ENCODE assay signal across 17 cellular contexts in the genomic region with DNA sequence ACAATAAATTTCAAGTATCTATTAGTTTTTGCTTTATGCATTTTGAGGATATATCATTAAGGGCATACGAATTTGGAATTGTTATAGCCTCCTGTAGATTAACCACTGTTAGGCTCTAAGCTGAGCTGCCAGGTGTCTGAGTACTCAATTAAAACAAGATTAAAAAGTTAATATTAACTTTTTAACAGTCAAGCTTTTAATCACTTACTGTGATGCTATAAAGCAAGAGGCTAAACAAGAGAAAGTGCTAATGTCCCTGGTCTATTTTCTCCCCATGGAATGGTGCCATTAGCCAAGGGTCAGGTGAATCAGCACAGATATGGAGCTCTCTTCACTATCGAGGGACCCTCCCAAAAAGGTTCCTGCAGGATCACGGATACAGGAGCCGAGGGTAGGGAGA. TPM values are rescaled to one million over a fixed set of nuclear protein-coding genes. Genes with fewer than 3 reads are reported as not detected.
DNase-seq lines count a peak whose midpoint lies in the region; ATAC-seq, FAIRE-seq and TF ChIP-seq lines count a peak whose summit lies in the region.
"Had no signal": no experiment of that assay in that cellular context is flagged by ENCODE, and none has a peak within 500 bp of the region (broad histone marks: within the 10 kb centered on the region; RNA-seq: fewer than 3 reads in every experiment).

No MANE protein-coding gene starts in this region.

- CTCF ChIA-PET in HepG2 (lab: Yijun Ruan, JAX; ENCODE audit: low intra/inter-chr PET ratio, low total read pairs) = no interaction called here

- H4K20me1 ChIP-seq in HepG2 (ENCODE audit: insufficient read depth, low read length) = no peaks in the 10 kb centered on the region

- H4K91ac ChIP-seq in neuronal stem cell (ENCODE audit: low read depth, low read length, poor library complexity) = no peak overlapping the region

- H2BK12ac ChIP-seq in neuronal stem cell (ENCODE audit: low read length) = no peak overlapping the region

- ATAC-seq in HepG2 = no peak
- no peak for ATAC-seq in right lobe of liver
- ATAC-seq in GM21367 (IDR thresholded peaks at IDR 0.05; ENCODE audit: unreplicated experiment) = no peak
- ATAC-seq in HG03159 (IDR thresholded peaks at IDR 0.05; ENCODE audit: unreplicated experiment) = no peak
- ATAC-seq in GM18505 (IDR thresholded peaks at IDR 0.05; ENCODE audit: unreplicated experiment) = no peak
- ATAC-seq: GM12878 had no signal

- no peak overlapping the region for H3K4ac ChIP-seq in neuronal stem cell (ENCODE audit: low read length)

- FAIRE-seq in HepG2 (lab: Jason Lieb, UNC) = no peak
- peak; percentile 3 for FAIRE-seq in kidney (lab: Jason Lieb, UNC)
- FAIRE-seq: GM12878 had no signal

- H2BK15ac ChIP-seq in neuronal stem cell (ENCODE audit: low read length) = no peak overlapping the region

- in situ Hi-C loops in HepG2 (cut with HindIII; ENCODE audit: extremely low pct_ligation_motif_present, low pct_unique_long_range_greater_than_20kb) = no loop called here

- POLR2A ChIA-PET in HepG2 (lab: Yijun Ruan, JAX) = interaction anchor here (1.0 to 3.6 kb wide), 2 partner anchors 9 to 10 kb away, joined by 4 to 25 read pairs; a partner anchor contains a TSS

- H3K4me2 ChIP-seq in HepG2 (ENCODE audit: low read depth, low read length) (no peak overlapping the region), neuronal stem cell (ENCODE audit: insufficient read depth, low read length, poor library complexity, severe bottlenecking) (no peak overlapping the region)

- peaks cover 0 to 2% of the 10 kb centered on the region in 2 experiments; a peak in 2 of 5 replicates for H3K36me3 ChIP-seq in HepG2 (replicated peaks in 1 of 2; ENCODE audit: control insufficient read depth in 1 of 2, insufficient read depth in 2 of 2, low read length in 2 of 2)
- H3K36me3 ChIP-seq in right lobe of liver = no peaks in the 10 kb centered on the region
- H3K36me3 ChIP-seq in kidney (ENCODE audit: control insufficient read depth in 1 of 2, insufficient read depth in 2 of 2, low read length in 2 of 2) = no peaks in the 10 kb centered on the region
- no peaks in the 10 kb centered on the region for H3K36me3 ChIP-seq in neuronal stem cell (replicated peaks in 1 of 2; ENCODE audit: control insufficient read depth in 2 of 2, insufficient read depth in 2 of 2, low read length in 2 of 2)

- H3K4me3 ChIP-seq in HepG2 (replicated peaks in 1 of 3; ENCODE audit: insufficient read depth in 1 of 3, low read depth in 2 of 3, low read length in 3 of 3) (no peak overlapping the region), right lobe of liver (no peak overlapping the region), kidney (ENCODE audit: low read length in 2 of 2) (no peak overlapping the region), neuronal stem cell (ENCODE audit: low read length in 2 of 2) (no peak overlapping the region)
- H3K4me3 ChIP-seq: GM12878 had no signal

- H3K23ac ChIP-seq in neuronal stem cell (ENCODE audit: low read depth, low read length, poor library complexity) = no peak overlapping the region

- H3K14ac ChIP-seq in neuronal stem cell (ENCODE audit: low read length) = no peak overlapping the region

- H3K18ac ChIP-seq in neuronal stem cell (ENCODE audit: low read length) = no peak overlapping the region

- no peaks in the 10 kb centered on the region for H3K79me1 ChIP-seq in neuronal stem cell (ENCODE audit: low read depth, low read length)

- H3K9me3 ChIP-seq in HepG2 (ENCODE audit: low read length) (no peaks in the 10 kb centered on the region), right lobe of liver (no peaks in the 10 kb centered on the region), kidney (ENCODE audit: control insufficient read depth in 1 of 2, low read length in 2 of 2) (no peaks in the 10 kb centered on the region), neuronal stem cell (replicated peaks in 1 of 2; ENCODE audit: control insufficient read depth in 2 of 2, insufficient read depth in 1 of 2, low read depth in 1 of 2, low read length in 2 of 2) (no peaks in the 10 kb centered on the region)

- H3K27me3 ChIP-seq in HepG2 (ENCODE audit: control insufficient read depth in 1 of 2, insufficient read depth in 2 of 2, low read length in 2 of 2) (no peaks in the 10 kb centered on the region), right lobe of liver (no peaks in the 10 kb centered on the region), neuronal stem cell (ENCODE audit: control insufficient read depth in 3 of 3, insufficient read depth in 3 of 3, low read depth in 1 of 3, low read length in 3 of 3) (peaks cover 0 to 4% (median 0%) of the 10 kb centered on the region in 3 experiments)

- no peak overlapping the region for H2AFZ ChIP-seq in HepG2 (ENCODE audit: low read length)
- peak overlapping the region; percentile 54 for H2AFZ ChIP-seq in neuronal stem cell (ENCODE audit: low read length)

- TF ChIP-seq CTCF in HepG2 (CRISPR knock-in tag; IDR thresholded peaks at IDR 0.05) (no peak), right lobe of liver (IDR thresholded peaks at IDR 0.05) (no peak), kidney (IDR thresholded peaks at IDR 0.05; ENCODE audit: borderline replicate concordance, extremely low read depth, insufficient read depth) (no peak)

- intact Hi-C loops in HepG2 (cut with micrococcal nuclease; ENCODE audit: unreplicated experiment) = no loop called here
- intact Hi-C loops in right lobe of liver (cut with DNase I) = no loop called here
- intact Hi-C loops in kidney (cut with DNase I) = no loop called here

- TF ChIP-seq POLR2A in HepG2 (IDR thresholded peaks at IDR 0.05; ENCODE audit: insufficient read depth in 1 of 2, low read depth in 2 of 2, low read length in 2 of 2) = no peak
- no peak for TF ChIP-seq POLR2A in right lobe of liver (IDR thresholded peaks at IDR 0.05)
- no peak for TF ChIP-seq POLR2A in GM18505 (IDR thresholded peaks at IDR 0.05; ENCODE audit: borderline replicate concordance, extremely low read depth, insufficient read depth, insufficient read length)

- H3K9ac ChIP-seq in HepG2 (ENCODE audit: insufficient read depth, low read depth, low read length) (no peak overlapping the region), kidney (ENCODE audit: low read length in 2 of 2) (no peak overlapping the region), neuronal stem cell (ENCODE audit: low read depth, low read length, poor library complexity) (no peak overlapping the region)

- H3K4me1 ChIP-seq in HepG2 (ENCODE audit: insufficient read depth, low read length) (peaks cover 77% of the 10 kb centered on the region), right lobe of liver (peaks cover 0 to 47% (median 4%) of the 10 kb centered on the region in 4 donors), kidney (ENCODE audit: control insufficient read depth in 1 of 2, insufficient read depth in 1 of 2, low read depth in 1 of 2, low read length in 2 of 2) (peaks cover 0 to 18% of the 10 kb centered on the region in 2 donors), neuronal stem cell (ENCODE audit: control insufficient read depth in 2 of 2, insufficient read depth in 1 of 2, low read depth in 1 of 2, low read length in 2 of 2) (peaks cover 0 to 2% of the 10 kb centered on the region in 2 donors)

- H4K8ac ChIP-seq in neuronal stem cell (ENCODE audit: low read depth, low read length) = no peak overlapping the region

- TF ChIP-seq EP300 in HepG2 (IDR thresholded peaks at IDR 0.05; ENCODE audit: low read depth in 2 of 2, low read length in 2 of 2) = no peak
- no peak for TF ChIP-seq EP300 in HepG2 (CRISPR knock-in tag; IDR thresholded peaks at IDR 0.05; ENCODE audit: borderline replicate concordance)

- H3K27ac ChIP-seq in HepG2 (ENCODE audit: extremely low read length, insufficient read depth, low read length) (peak overlapping the region; percentile 96), right lobe of liver (no peak overlapping the region), kidney (ENCODE audit: low read depth in 2 of 2, low read length in 2 of 2) (peak overlapping the region in 1 of 2 donors; percentile 33), neuronal stem cell (replicated peaks; ENCODE audit: low read length) (no peak overlapping the region)

- H2BK5ac ChIP-seq in neuronal stem cell (ENCODE audit: low read length) = no peak overlapping the region

- no peak for DNase-seq in HepG2 (ENCODE audit: low spot score)
- no peak for DNase-seq in right lobe of liver
- DNase-seq in kidney = no peak
- no peak for DNase-seq in neuronal stem cell (ENCODE audit: low spot score)
- no peak for DNase-seq in stimulated activated CD8-positive, alpha-beta memory T cell treated with anti-CD3 and anti-CD28 coated beads, Interleukin-4, amount 100 ng/mL, for 48 hours
- DNase-seq: 8988T; ACHN; C1 segment of cervical spinal cord; CD4-positive, alpha-beta T cell; DMS79; GOT3; H9 had no signal

- no peak for TF ChIP-seq RAD21 in HepG2 (CRISPR knock-in tag; IDR thresholded peaks at IDR 0.05)

- peaks cover 12% of the 10 kb centered on the region for H3K79me2 ChIP-seq in HepG2 (ENCODE audit: insufficient read depth, low read length)

- WGBS in HepG2 (ENCODE audit: low lambda C conversion rate) = 90% methylated on average over 4 of the region's 4 CpGs
- WGBS in right lobe of liver (ENCODE audit: insufficient coverage, low coverage, low lambda C conversion rate, missing lambda C conversion rate) = 74% methylated on average over 4 of the region's 4 CpGs
- WGBS in neuronal stem cell (ENCODE audit: extremely low coverage in 2 of 2, insufficient read length in 2 of 2, insufficient replicate concordance in 1 of 2), 2 donors = no CpG with 5 or more reads among the region's 4 CpGs

- BruUV-seq in HepG2 (replicated peaks; lab: Mats Ljungman, UMichigan) = no TSS peak

- no peak overlapping the region for H2AK5ac ChIP-seq in neuronal stem cell (ENCODE audit: low read depth, low read length)

- H2BK120ac ChIP-seq in neuronal stem cell (ENCODE audit: low read depth, low read length) = no peak overlapping the region

RNA-seq across cellular contexts. Expression of a gene that starts 9.7 kb away (rescaled TPM):
- total RNA-seq in HepG2 (2016; rRNA removed; fragmentation: Illumina TruSeq; extraction: Trizol) (15.6 and 34.6 TPM in 2 replicates), right lobe of liver (10 to 100 TPM; 14.1 to 34.6 (median 26.5) TPM), kidney (29.4 TPM)
- 16.9 and 17.1 TPM in 2 replicates for total RNA-seq in HepG2 (2016; cell fraction: cytosol; rRNA removed; fragmentation: Illumina TruSeq; extraction: Trizol; ENCODE audit: low read depth)
- 17.6 and 34.6 TPM in 2 replicates for total RNA-seq in HepG2 (2016; cell fraction: insoluble cytoplasmic fraction; rRNA removed; fragmentation: Illumina TruSeq; extraction: Trizol)
- 15.9 and 18.6 TPM in 2 replicates for total RNA-seq in HepG2 (2016; cell fraction: membrane; rRNA removed; fragmentation: Illumina TruSeq; extraction: Trizol)
- 83.9 and 97.3 TPM in 2 replicates for total RNA-seq in HepG2 (2016; cell fraction: nucleus; rRNA removed; fragmentation: Illumina TruSeq; extraction: Trizol)
- polyA plus RNA-seq in HepG2 (2011; rRNA removed) (33.6 and 40.6 TPM in 2 replicates), kidney (ENCODE audit: insufficient read depth, low read depth, low replicate concordance) (11.7 TPM)
- polyA plus RNA-seq in HepG2 (2011; cell fraction: cytosol; rRNA removed) = 6.9 and 7.5 TPM in 2 replicates
- polyA plus RNA-seq in HepG2 (2011; cell fraction: nucleus; rRNA removed) = 125 and 131 TPM in 2 replicates
- polyA plus RNA-seq in HepG2 (2012) = 13.4 and 21.8 TPM in 2 replicates
- 2.5 and 2.9 TPM in 2 replicates for polyA plus RNA-seq in HepG2 (2016; cell fraction: cytosol; fragmentation: Illumina TruSeq; extraction: Trizol; ENCODE audit: low read depth)
- polyA plus RNA-seq in HepG2 (2016; cell fraction: insoluble cytoplasmic fraction; fragmentation: Illumina TruSeq; extraction: Trizol; ENCODE audit: low read depth) = 11.8 and 12.4 TPM in 2 replicates
- polyA plus RNA-seq in HepG2 (2016; cell fraction: membrane; fragmentation: Illumina TruSeq; extraction: Trizol; ENCODE audit: low read depth) = 5.4 and 5.5 TPM in 2 replicates
- polyA plus RNA-seq in HepG2 (2016; cell fraction: nucleus; fragmentation: Illumina TruSeq; extraction: Trizol; ENCODE audit: insufficient read depth, low read depth) = 116 and 121 TPM in 2 replicates
- 28.9 TPM in 1 of 2 replicates, not detected in the other for polyA minus RNA-seq in HepG2 (2011; rRNA and poly(A)+ RNA removed; ENCODE audit: low replicate concordance)
- polyA minus RNA-seq in HepG2 (2011; cell fraction: cytosol; rRNA and poly(A)+ RNA removed) = 5.1 and 7.3 TPM in 2 replicates
- 126 and 129 TPM in 2 replicates for polyA minus RNA-seq in HepG2 (2011; cell fraction: nucleus; rRNA and poly(A)+ RNA removed)
- 2.0 TPM for polyA plus RNA-seq in neuronal stem cell (2013, experiment 1 of 2)
- polyA plus RNA-seq in neuronal stem cell (2013, experiment 2 of 2) = 2.0 TPM
- total RNA-seq: G401 had no signal
